In genomic region chr2:43880471-43880870, GRCh38 we compare ENCODE assay signal across 32 cellular contexts. TPM values are rescaled to one million over a fixed set of nuclear protein-coding genes. Genes with fewer than 3 reads are reported as not detected.
"Had no signal": no experiment of that assay in that cellular context is flagged by ENCODE, and none has a peak within 500 bp of the region (broad histone marks: within the 10 kb centered on the region; RNA-seq: fewer than 3 reads in every experiment).

No MANE protein-coding gene starts in this region.

- H3K27me3 ChIP-seq: brain microvascular endothelial cell, foreskin keratinocyte, gastrocnemius medialis had no signal

- H3K36me3 ChIP-seq: brain microvascular endothelial cell, gastrocnemius medialis had no signal

- H3K4me1 ChIP-seq: foreskin keratinocyte, gastrocnemius medialis had no signal

- H3K27ac ChIP-seq: brain microvascular endothelial cell, coronary artery, dorsolateral prefrontal cortex, esophagus muscularis mucosa, foreskin keratinocyte, gastrocnemius medialis, heart left ventricle had no signal

- H3K4me3 ChIP-seq: coronary artery, dorsolateral prefrontal cortex, esophagus muscularis mucosa, gastrocnemius medialis, heart left ventricle had no signal

- ATAC-seq: activated CD4-positive, alpha-beta T cell treated with anti-CD3 and anti-CD28 coated beads for 36 hours; activated T-cell treated with anti-CD3 and anti-CD28 coated beads, Interleukin-2, amount 50 U/mL, for 72 hours; effector memory CD8-positive, alpha-beta T cell; foreskin keratinocyte; gastrocnemius medialis; heart left ventricle; T-helper 17 cell had no signal

- DNase-seq: activated CD4-positive, alpha-beta memory T cell treated with anti-CD3 and anti-CD28 coated beads for 36 hours; activated CD4-positive, alpha-beta T cell treated with anti-CD3 and anti-CD28 coated beads for 36 hours; activated CD4-positive, CD25-positive, alpha-beta regulatory T cell; activated CD4-positive, CD25-positive, alpha-beta regulatory T cell treated with anti-CD3 and anti-CD28 coated beads, Interleukin-2, amount 50 U/mL, for 72 hours; activated CD8-positive, alpha-beta memory T cell treated with anti-CD3 and anti-CD28 coated beads, Interleukin-2, amount 50 U/mL, for 48 hours; activated effector memory CD4-positive, alpha-beta T cell treated with Interleukin-2 at 50 U/mL for 16 hours; activated gamma-delta T cell treated with Interleukin-2 at 50 U/mL for 16 hours; activated naive CD4-positive, alpha-beta T cell treated with anti-CD3 and anti-CD28 coated beads, Interleukin-2, amount 50 U/mL, for 16 hours; activated naive CD4-positive, alpha-beta T cell treated with Interleukin-2 at 50 U/mL for 16 hours; activated T-cell treated with anti-CD3 and anti-CD28 coated beads for 4 hours; activated T-cell treated with anti-CD3 and anti-CD28 coated beads, Interleukin-2, amount 50 U/mL, for 24 hours; activated T-cell treated with anti-CD3 and anti-CD28 coated beads, Interleukin-2, amount 50 U/mL, for 72 hours; amniotic stem cell; anterior cingulate cortex; brain microvascular endothelial cell; dorsolateral prefrontal cortex; effector memory CD8-positive, alpha-beta T cell; erythroblast; foreskin keratinocyte; gastrocnemius medialis; glutamatergic neuron; heart left ventricle; T-helper 1 cell; T-helper 17 cell; T1000 had no signal

- H3K9me3 ChIP-seq: esophagus muscularis mucosa, gastrocnemius medialis, heart left ventricle had no signal

RNA-seq across cellular contexts. Expression of gene ABCG8, which starts 41.7 kb away (rescaled TPM):
- total RNA-seq: activated CD4-positive, alpha-beta memory T cell treated with anti-CD3 and anti-CD28 coated beads for 36 hours; activated CD4-positive, alpha-beta T cell treated with anti-CD3 and anti-CD28 coated beads for 36 hours; activated CD4-positive, alpha-beta T cell treated with anti-CD3 and anti-CD28 coated beads, Interleukin-2, amount 10 ng/mL, durations not matched to agents 24 days and 14 days; activated T-cell treated with anti-CD3 and anti-CD28 coated beads, Interleukin-2, amount 50 U/mL, for 72 hours; astrocyte; bronchial epithelial cell; cardiac septum; esophagus muscularis mucosa; foreskin keratinocyte; T-helper 17 cell had no signal
- polyA plus RNA-seq: foreskin keratinocyte, heart left ventricle had no signal

RNA-seq across cellular contexts. Expression of gene ABCG5, which starts 41.8 kb away (rescaled TPM):
- total RNA-seq: activated CD4-positive, alpha-beta memory T cell treated with anti-CD3 and anti-CD28 coated beads for 36 hours; activated CD4-positive, alpha-beta T cell treated with anti-CD3 and anti-CD28 coated beads for 36 hours; activated CD4-positive, alpha-beta T cell treated with anti-CD3 and anti-CD28 coated beads, Interleukin-2, amount 10 ng/mL, durations not matched to agents 24 days and 14 days; activated T-cell treated with anti-CD3 and anti-CD28 coated beads, Interleukin-2, amount 50 U/mL, for 72 hours; astrocyte; bronchial epithelial cell; cardiac septum; cerebellum; esophagus muscularis mucosa; foreskin keratinocyte; gastrocnemius medialis; heart left ventricle; T-helper 17 cell had no signal
- polyA plus RNA-seq: foreskin keratinocyte, heart left ventricle had no signal
